In the genomic region with DNA sequence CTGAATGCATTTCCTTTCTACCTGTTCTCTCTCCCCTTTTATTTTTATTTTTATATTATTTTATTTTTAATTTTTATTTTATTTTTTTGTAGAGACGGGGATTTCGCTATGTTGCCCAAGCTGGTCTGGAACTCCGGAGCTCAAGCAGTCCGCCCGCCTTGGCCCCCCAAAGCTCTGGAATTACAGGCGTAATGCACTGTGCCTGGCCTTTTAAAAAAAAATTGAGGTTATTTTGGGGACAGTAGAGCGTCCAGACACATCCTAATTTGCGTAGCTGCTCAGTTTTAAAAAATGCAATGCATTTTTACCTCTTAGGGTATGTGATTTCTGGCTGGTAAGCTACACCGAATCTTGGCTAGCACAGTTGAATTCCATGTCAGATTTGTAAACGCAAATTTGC, we compare ENCODE assay signal across 11 cellular contexts. TPM values are rescaled to one million over a fixed set of nuclear protein-coding genes. Genes with fewer than 3 reads are reported as not detected.
DNase-seq lines count a peak whose midpoint lies in the region; ATAC-seq, FAIRE-seq and TF ChIP-seq lines count a peak whose summit lies in the region.
"Not testable (repeated sequence)": the region's sequence is repeated elsewhere in the genome, so short reads cannot be mapped to it uniquely, and the experiment has no call there.
"Had no signal": no experiment of that assay in that cellular context is flagged by ENCODE, and none has a peak within 500 bp of the region (broad histone marks: within the 10 kb centered on the region; RNA-seq: fewer than 3 reads in every experiment).

No MANE protein-coding gene starts in this region.

- dilution Hi-C loops in IMR-90 (cut with HindIII; ENCODE audit: low sequenced_read_pairs, unreplicated experiment) = not testable (repeated sequence)

- in situ Hi-C loops in IMR-90 (cut with MboI; ENCODE audit: low sequenced_read_pairs) = not testable (repeated sequence)

- peak overlapping the region; percentile 83 for H3K4me2 ChIP-seq in IMR-90 (ENCODE audit: low read depth, low read length)
- peak overlapping the region; percentile 69 for H3K4me2 ChIP-seq in astrocyte (ENCODE audit: low read length)

- H2AFZ ChIP-seq in IMR-90 (replicated peaks; ENCODE audit: low read length, poor library complexity); astrocyte (ENCODE audit: low read depth, low read length): not testable (repeated sequence)

- peak overlapping the region; percentile 69 for H3K9ac ChIP-seq in IMR-90 (ENCODE audit: low read depth, low read length)
- peak overlapping the region; percentile 43 for H3K9ac ChIP-seq in astrocyte (ENCODE audit: low read length)
- H3K9ac ChIP-seq in kidney (ENCODE audit: low read length in 2 of 2) = not testable (repeated sequence)

- H3K27ac ChIP-seq in C4-2B (peak overlapping the region; percentile 95), IMR-90 (ENCODE audit: insufficient read depth, low read length) (peak overlapping the region; percentile 47; the same call in 1 of the 2 replicates)
- not testable (repeated sequence) for H3K27ac ChIP-seq in astrocyte (ENCODE audit: low read depth, low read length); kidney (ENCODE audit: low read depth in 2 of 2, low read length in 2 of 2); suprapubic skin

- WGBS in IMR-90 (ENCODE audit: extremely low coverage in 2 of 2, insufficient read length in 1 of 2), 2 experiments = 18% methylated on average over 5 of the region's 10 CpGs; no CpG with 5 or more reads in 1 of the 2 experiments
- 15% methylated on average over 10 of the region's 10 CpGs for WGBS in suprapubic skin

- 0 out of 2 replicates have a peak overlapping the region, but pooled peaks have one; percentile 28 for H3K56ac ChIP-seq in IMR-90 (ENCODE audit: extremely low read depth, insufficient read depth, low read length)

- CTCF ChIA-PET in IMR-90 (lab: Yijun Ruan, JAX) = not testable (repeated sequence)

- H3K18ac ChIP-seq in IMR-90 (ENCODE audit: low read depth, low read length) = not testable (repeated sequence)

- H2AK5ac ChIP-seq in IMR-90 (ENCODE audit: low read depth, low read length) = not testable (repeated sequence)

- not testable (repeated sequence) for H3K36me3 Mint-ChIP-seq in astrocyte (ENCODE audit: low read depth, unreplicated experiment)

- not testable (repeated sequence) for H3K79me2 ChIP-seq in astrocyte (ENCODE audit: insufficient read depth, low read length)

- not testable (repeated sequence) for H3K4ac ChIP-seq in IMR-90 (ENCODE audit: low read depth, low read length)

- peak overlapping the region; percentile 44 for H3K4me3 ChIP-seq in IMR-90 (ENCODE audit: insufficient read depth, low read depth, low read length)
- peak overlapping the region; percentile 57 for H3K4me3 ChIP-seq in WI38 (ENCODE audit: low read depth, low read length)
- peak overlapping the region; percentile 33 for H3K4me3 ChIP-seq in astrocyte (ENCODE audit: insufficient read depth, low read depth, low read length)
- peak overlapping the region; percentile 45 for H3K4me3 ChIP-seq in fibroblast of mammary gland (ENCODE audit: control insufficient read depth, low read depth, low read length)
- not testable (repeated sequence) for H3K4me3 ChIP-seq in kidney (ENCODE audit: low read length in 2 of 2)
- peak overlapping the region; percentile 67 for H3K4me3 ChIP-seq in suprapubic skin

- not testable (repeated sequence) for FAIRE-seq in astrocyte (lab: Jason Lieb, UNC); kidney (lab: Jason Lieb, UNC)

- not testable (repeated sequence) for H3K79me1 ChIP-seq in IMR-90 (ENCODE audit: low read depth in 1 of 2, low read length in 2 of 2)

- intact Hi-C loops in IMR-90 (cut with micrococcal nuclease); kidney (cut with DNase I); posterior cingulate gyrus (cut with DNase I): not testable (repeated sequence)

- H3K27me3 ChIP-seq in IMR-90 (ENCODE audit: control insufficient read depth, insufficient read depth, low read length); astrocyte (ENCODE audit: insufficient read depth, low read length); suprapubic skin: not testable (repeated sequence)

- not testable (repeated sequence) for BruUV-seq in IMR-90 (replicated peaks; lab: Mats Ljungman, UMichigan)

- not testable (repeated sequence) for H3K27ac Mint-ChIP-seq in astrocyte (ENCODE audit: unreplicated experiment)

- H2BK120ac ChIP-seq in IMR-90 (ENCODE audit: low read depth, low read length) = not testable (repeated sequence)

- not testable (repeated sequence) for ATAC-seq in IMR-90 (ENCODE audit: low read depth)

- not testable (repeated sequence) for DNase-seq in IMR-90; fibroblast of mammary gland (ENCODE audit: low read depth)
- peak; percentile 0 for DNase-seq in astrocyte (ENCODE audit: low read depth)
- DNase-seq in kidney = peak; percentile 46
- DNase-seq in posterior cingulate gyrus = peak in 6 of 10 donors; percentile 6 to 86 (median 24)
- peak; percentile 50 to 69 for DNase-seq in suprapubic skin (ENCODE audit: low spot score in 2 of 2)

- not testable (repeated sequence) for H2BK20ac ChIP-seq in IMR-90 (ENCODE audit: low read depth, low read length)

- not testable (repeated sequence) for H4K91ac ChIP-seq in IMR-90 (ENCODE audit: insufficient read depth, low read depth, low read length)

- H3K9me3 ChIP-seq in IMR-90 (ENCODE audit: control insufficient read depth, insufficient read depth, low read length); astrocyte (ENCODE audit: insufficient read depth, low read depth, low read length); kidney (ENCODE audit: control insufficient read depth in 1 of 2, low read length in 2 of 2); suprapubic skin: not testable (repeated sequence)

- H3K9me3 Mint-ChIP-seq in astrocyte (ENCODE audit: unreplicated experiment) = not testable (repeated sequence)

- H4K5ac ChIP-seq in IMR-90 (ENCODE audit: low read depth, low read length) = not testable (repeated sequence)

- H3K9me1 ChIP-seq in IMR-90 (ENCODE audit: insufficient read depth, low read length) = not testable (repeated sequence)

- H3K23ac ChIP-seq in IMR-90 (ENCODE audit: low read depth, low read length) = not testable (repeated sequence)

- H3K4me3 Mint-ChIP-seq in astrocyte (ENCODE audit: unreplicated experiment) = not testable (repeated sequence)

- not testable (repeated sequence) for H3K4me1 Mint-ChIP-seq in astrocyte (ENCODE audit: low read depth, unreplicated experiment)

- not testable (repeated sequence) for H2AK9ac ChIP-seq in IMR-90 (replicated peaks; ENCODE audit: low read depth, low read length, poor library complexity)

- not testable (repeated sequence) for H3K4me1 ChIP-seq in IMR-90 (ENCODE audit: control insufficient read depth, insufficient read depth, low read length); astrocyte (ENCODE audit: insufficient read depth, low read length); kidney (ENCODE audit: control insufficient read depth in 1 of 2, insufficient read depth in 1 of 2, low read depth in 1 of 2, low read length in 2 of 2); suprapubic skin

- not testable (repeated sequence) for H4K20me1 ChIP-seq in IMR-90 (ENCODE audit: insufficient read depth, low read length); astrocyte (ENCODE audit: insufficient read depth, low read length)

- not testable (repeated sequence) for H3K36me3 ChIP-seq in IMR-90 (ENCODE audit: control insufficient read depth, insufficient read depth, low read length); astrocyte (ENCODE audit: insufficient read depth, low read length); kidney (ENCODE audit: control insufficient read depth in 1 of 2, insufficient read depth in 2 of 2, low read length in 2 of 2); suprapubic skin

- H4K8ac ChIP-seq in IMR-90 (ENCODE audit: low read depth in 2 of 2, low read length in 2 of 2) = peak overlapping the region in 1 of 2 experiments; percentile 33; a peak in 1 of 4 replicates

- TF ChIP-seq RAD21 in IMR-90 (IDR thresholded peaks at IDR 0.05; ENCODE audit: low read length) = not testable (repeated sequence)

- POLR2A ChIA-PET in IMR-90 (lab: Charles Lee; ENCODE audit: unreplicated experiment) = not testable (repeated sequence)

- H3K14ac ChIP-seq in IMR-90 (replicated peaks; ENCODE audit: low read depth, low read length) = not testable (repeated sequence)

- H2BK5ac ChIP-seq in IMR-90 (ENCODE audit: low read depth, low read length, poor library complexity, severe bottlenecking) = peak overlapping the region; percentile 33

- H2BK15ac ChIP-seq in IMR-90 (ENCODE audit: low read depth, low read length) = not testable (repeated sequence)

- TF ChIP-seq EP300 in suprapubic skin (IDR thresholded peaks at IDR 0.05) = not testable (repeated sequence)

- not testable (repeated sequence) for TF ChIP-seq POLR2A in IMR-90 (IDR thresholded peaks at IDR 0.05; ENCODE audit: low read depth, low read length); suprapubic skin (IDR thresholded peaks at IDR 0.05)

- H3K27me3 Mint-ChIP-seq in astrocyte (ENCODE audit: low read depth, unreplicated experiment) = not testable (repeated sequence)

- not testable (repeated sequence) for TF ChIP-seq CTCF in C4-2B (conservative IDR thresholded peaks at IDR 0.05); IMR-90 (conservative IDR thresholded peaks at IDR 0.05; ENCODE audit: low read depth, low read length); WI38 (IDR thresholded peaks at IDR 0.05; ENCODE audit: low read depth, low read length); astrocyte (IDR thresholded peaks at IDR 0.05; ENCODE audit: insufficient read depth, low read depth, low read length); fibroblast of mammary gland (conservative IDR thresholded peaks at IDR 0.05; ENCODE audit: control insufficient read depth, insufficient read depth, low read depth, low read length); kidney (IDR thresholded peaks at IDR 0.05; ENCODE audit: borderline replicate concordance, extremely low read depth, insufficient read depth); suprapubic skin (IDR thresholded peaks at IDR 0.05)

RNA-seq across cellular contexts. Expression of a gene that starts 23.1 kb away (rescaled TPM):
- total RNA-seq in IMR-90 (2012; rRNA removed) = not detected in 2 replicates
- not detected in 2 replicates for polyA plus RNA-seq in IMR-90 (2012; rRNA removed)
- polyA plus RNA-seq in IMR-90 (2012; cell fraction: cytosol; rRNA removed) = not detected in 2 replicates
- polyA plus RNA-seq in IMR-90 (2012; cell fraction: nucleus; rRNA removed; ENCODE audit: low replicate concordance) = 0.09 and 0.33 TPM in 2 replicates
- total RNA-seq in astrocyte = not detected in 2 replicates
- not detected for total RNA-seq in kidney
- polyA plus RNA-seq in kidney (ENCODE audit: insufficient read depth, low read depth, low replicate concordance) = not detected
- not detected for total RNA-seq in suprapubic skin
- total RNA-seq: dermis blood vessel endothelial cell, glomerular endothelial cell had no signal
- polyA plus RNA-seq: CD14-positive monocyte had no signal

RNA-seq across cellular contexts. Expression of a gene that starts 37.2 kb away (rescaled TPM):
- not detected in 2 replicates for total RNA-seq in IMR-90 (2012; rRNA removed)
- 0.11 and 0.17 TPM in 2 replicates for polyA plus RNA-seq in IMR-90 (2012; rRNA removed)
- 0.03 and 0.04 TPM in 2 replicates for polyA plus RNA-seq in IMR-90 (2012; cell fraction: cytosol; rRNA removed)
- 0.52 and 0.57 TPM in 2 replicates for polyA plus RNA-seq in IMR-90 (2012; cell fraction: nucleus; rRNA removed; ENCODE audit: low replicate concordance)
- 0.79 and 0.91 TPM in 2 replicates for total RNA-seq in astrocyte
- 1.3 TPM for total RNA-seq in kidney
- not detected for polyA plus RNA-seq in kidney (ENCODE audit: insufficient read depth, low read depth, low replicate concordance)
- total RNA-seq in suprapubic skin = not detected
- polyA plus RNA-seq: CD14-positive monocyte had no signal

RNA-seq across cellular contexts. Expression of a gene that starts 51.2 kb away (rescaled TPM):
- not detected in 2 replicates for total RNA-seq in IMR-90 (2012; rRNA removed)
- polyA plus RNA-seq in IMR-90 (2012; rRNA removed) = not detected in 2 replicates
- polyA plus RNA-seq in IMR-90 (2012; cell fraction: cytosol; rRNA removed) = not detected in 2 replicates
- polyA plus RNA-seq in IMR-90 (2012; cell fraction: nucleus; rRNA removed; ENCODE audit: low replicate concordance) = 0.09 and 0.33 TPM in 2 replicates
- not detected in 2 replicates for total RNA-seq in astrocyte
- total RNA-seq in kidney = not detected
- polyA plus RNA-seq in kidney (ENCODE audit: insufficient read depth, low read depth, low replicate concordance) = not detected
- not detected for total RNA-seq in suprapubic skin
- total RNA-seq: dermis blood vessel endothelial cell, glomerular endothelial cell had no signal
- polyA plus RNA-seq: CD14-positive monocyte had no signal
